Comparison of ENCODE assay signal across 2 cellular contexts in genomic region chr16:66937725-66938337, GRCh38.
TF ChIP-seq lines count a peak whose summit lies in the region.

No MANE protein-coding gene starts in this region.

TF ChIP-seq in IMR-90, 13 proteins besides CTCF, POLR2A, EP300 and RAD21:
- no peak for TF ChIP-seq MAZ (IDR thresholded peaks at IDR 0.05; ENCODE audit: borderline replicate concordance, low read depth, low read length)
- TF ChIP-seq CEBPB (IDR thresholded peaks at IDR 0.05; ENCODE audit: low read depth, low read length), result no peak
- no peak for TF ChIP-seq FOS (IDR thresholded peaks at IDR 0.05; ENCODE audit: low read depth, low read length)
- TF ChIP-seq RCOR1 (IDR thresholded peaks at IDR 0.05; ENCODE audit: insufficient replicate concordance, low read length), result no peak
- no peak for TF ChIP-seq NFE2L2 (IDR thresholded peaks at IDR 0.05; ENCODE audit: low read depth, low read length)
- no peak for TF ChIP-seq BHLHE40 (IDR thresholded peaks at IDR 0.05; ENCODE audit: low read depth, low read length)
- TF ChIP-seq MAFK (IDR thresholded peaks at IDR 0.05; ENCODE audit: low read depth, low read length), result no peak
- no peak for TF ChIP-seq MXI1 (IDR thresholded peaks at IDR 0.05; ENCODE audit: borderline replicate concordance, low read depth, low read length)
- TF ChIP-seq CHD1 (IDR thresholded peaks at IDR 0.05; ENCODE audit: low read depth, low read length), result no peak
TF ChIP-seq in IMR-90: peak in this region for 0.

TF ChIP-seq in H1, 55 proteins besides CTCF, POLR2A, EP300 and RAD21:
- TF ChIP-seq TAF1 (IDR thresholded peaks at IDR 0.05; ENCODE audit: low read depth, low read length) (no peak), TCF12 (IDR thresholded peaks at IDR 0.05; ENCODE audit: low read depth, low read length) (no peak), CHD7 (IDR thresholded peaks at IDR 0.05; ENCODE audit: insufficient replicate concordance, low read length) (no peak), SP1 (IDR thresholded peaks at IDR 0.05; ENCODE audit: low read depth, low read length) (no peak), MAX (IDR thresholded peaks at IDR 0.05) (no peak), SUZ12 (IDR thresholded peaks at IDR 0.05; ENCODE audit: low read length) (no peak), USF2 (IDR thresholded peaks at IDR 0.05; ENCODE audit: low read length) (no peak), YY1 (IDR thresholded peaks at IDR 0.05; ENCODE audit: low read depth, low read length) (no peak), SP4 (IDR thresholded peaks at IDR 0.05; ENCODE audit: low read length) (no peak), SIRT6 (IDR thresholded peaks at IDR 0.05; ENCODE audit: low read length) (no peak), TAF7 (optimal IDR thresholded peaks at IDR 0.05; ENCODE audit: borderline replicate concordance, low read depth, low read length) (no peak), KDM4A (IDR thresholded peaks at IDR 0.05; ENCODE audit: low read depth, low read length, severe bottlenecking) (no peak), RFX5 (IDR thresholded peaks at IDR 0.05; ENCODE audit: borderline replicate concordance, low read depth, low read length) (no peak)
